In genomic region chr4:156636398-156636797, GRCh38 we compare ENCODE assay signal across 26 cellular contexts.
"Had no signal": no experiment of that assay in that cellular context is flagged by ENCODE, and none has a peak within 500 bp of the region (broad histone marks: within the 10 kb centered on the region; RNA-seq: fewer than 3 reads in every experiment).

No MANE protein-coding gene starts in this region.

- H3K27me3 Mint-ChIP-seq: IgD-negative memory B cell had no signal

- H3K9me3 ChIP-seq: Peyer's patch, SJCRH30 had no signal

- H3K36me3 Mint-ChIP-seq: IgD-negative memory B cell had no signal

- ATAC-seq: K562, Right ventricle myocardium inferior, SK-N-SH treated with all-trans-retinoic acid at 6 μM for 48 hours had no signal

- H3K4me1 Mint-ChIP-seq: IgD-negative memory B cell had no signal

- H3K4me3 ChIP-seq: K562, PC-9, Peyer's patch, SJCRH30 had no signal

- H3K27me3 ChIP-seq: Peyer's patch, SJCRH30 had no signal

- H3K36me3 ChIP-seq: Peyer's patch, SJCRH30 had no signal

- H3K27ac Mint-ChIP-seq: IgD-negative memory B cell had no signal

- H2AFZ ChIP-seq: PC-9 had no signal

- H3K4me3 Mint-ChIP-seq: IgD-negative memory B cell had no signal

- DNase-seq: Kasumi-1; MV-4-11; NCI-H1048; NCI-H1105; NCI-H1436 treated with DMSO at 0.1 percent for 48 hours; NCI-H1694; NCI-H187 treated with DMSO at 0.1 percent for 48 hours; NCI-H2029 treated with DMSO at 0.1 percent for 48 hours; NCI-H2171 treated with DMSO at 0.1 percent for 48 hours; NCI-H345; NCI-H446 treated with DMSO at 0.1 percent for 48 hours; NCI-H510A treated with DMSO at 0.1 percent for 48 hours; NCI-H526; NCI-H82; NK-92 treated with Interleukin-12 subunit alpha and Interleukin-12 subunit beta, amount 100 ng/mL, for 24 hours; OCI-M1; PC-9; Peyer's patch; SHP77 treated with DMSO at 0.1 percent for 48 hours; SJCRH30 had no signal

- H3K4me1 ChIP-seq: Peyer's patch had no signal

- H3K4me2 ChIP-seq: KMS-11, PC-9 had no signal

- H3K9ac ChIP-seq: KMS-11 had no signal

- H3K27ac ChIP-seq: HL-60, KMS-11, PC-9, Peyer's patch, SJCRH30 had no signal
